In genomic region chr10:6788191-6788590, GRCh38 we compare ENCODE assay signal across 28 cellular contexts.
"Had no signal": no experiment of that assay in that cellular context is flagged by ENCODE, and none has a peak within 500 bp of the region (broad histone marks: within the 10 kb centered on the region; RNA-seq: fewer than 3 reads in every experiment).

No MANE protein-coding gene starts in this region.

- H3K27me3 ChIP-seq: gastrocnemius medialis, hepatocyte had no signal

- H3K4me3 ChIP-seq: coronary artery, dorsolateral prefrontal cortex, esophagus squamous epithelium, gastrocnemius medialis, hepatocyte, left lung, lower lobe of right lung had no signal

- H3K36me3 ChIP-seq: esophagus squamous epithelium, gastrocnemius medialis, left lung, lower lobe of right lung had no signal

- DNase-seq: cerebellar nuclear complex; dermis blood vessel endothelial cell; dorsolateral prefrontal cortex; effector CD4-positive, alpha-beta T cell; effector memory CD4-positive, alpha-beta T cell; erythroblast; esophagus squamous epithelium; foreskin fibroblast; foreskin melanocyte; gastrocnemius medialis; glutamatergic neuron; head of caudate nucleus; hypothalamus; immature natural killer cell; islet precursor cell; kidney; kidney glomerular epithelial cell; left lung; lower lobe of right lung; mesendoderm; midbrain; naive thymus-derived CD4-positive, alpha-beta T cell; natural killer cell had no signal

- H3K27ac ChIP-seq: coronary artery, dorsolateral prefrontal cortex, epithelial cell of prostate, esophagus squamous epithelium, gastrocnemius medialis, hepatocyte, left lung, lower lobe of right lung had no signal

- ATAC-seq: esophagus mucosa; gastrocnemius medialis; left lung; lower lobe of right lung; naive thymus-derived CD4-positive, alpha-beta T cell; natural killer cell had no signal

- FAIRE-seq: colon, kidney had no signal

- H3K9me3 ChIP-seq: esophagus squamous epithelium, gastrocnemius medialis, left lung, lower lobe of right lung had no signal

- H3K4me1 ChIP-seq: gastrocnemius medialis, left lung, lower lobe of right lung had no signal
